Comparison of ENCODE assay signal across 9 cellular contexts in the genomic region with DNA sequence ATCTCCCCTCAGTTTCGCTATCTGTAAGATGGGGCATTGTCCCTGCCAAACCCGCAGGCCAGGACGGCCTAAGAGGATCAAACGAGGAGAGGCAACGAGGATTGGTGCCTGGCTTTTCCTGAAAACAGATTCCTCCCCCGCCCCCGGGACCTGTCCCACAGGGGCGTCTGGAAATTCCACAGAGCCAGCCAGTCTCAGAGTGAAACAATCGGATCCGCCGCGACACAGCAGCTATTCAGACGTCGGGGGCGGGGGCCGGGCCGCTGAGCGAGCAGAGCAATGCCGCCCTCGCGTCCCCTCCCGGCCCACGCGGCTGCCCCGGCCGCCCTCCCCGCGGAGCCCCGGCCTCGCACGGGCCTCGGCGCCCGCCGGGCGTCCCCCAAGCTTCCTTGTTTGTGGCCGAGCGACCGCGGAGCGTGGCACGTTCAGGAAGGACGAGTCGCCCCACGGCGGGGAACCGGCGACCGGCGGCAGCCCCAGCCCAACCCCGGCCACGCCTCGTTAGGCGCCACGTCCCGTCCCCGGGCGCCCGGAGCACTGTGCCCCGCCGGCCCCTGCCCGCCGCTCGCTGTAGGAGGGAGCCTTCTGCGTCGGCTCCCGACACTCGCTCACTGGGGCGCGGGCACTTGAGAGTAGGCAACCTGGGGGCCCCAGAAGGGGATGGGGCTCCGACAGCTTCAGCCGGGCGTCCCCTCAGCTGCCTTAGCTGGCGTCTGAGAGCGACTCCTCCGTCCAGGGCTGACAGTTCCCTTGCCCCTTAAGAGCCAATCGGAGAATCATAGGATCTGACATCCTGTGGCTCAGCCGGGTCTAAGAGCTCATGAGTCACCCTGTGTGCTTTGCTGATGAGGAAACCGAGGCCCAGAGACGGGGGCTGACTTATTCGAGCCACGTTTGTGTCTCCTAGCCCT. TPM values are rescaled to one million over a fixed set of nuclear protein-coding genes. Genes with fewer than 3 reads are reported as not detected.
DNase-seq lines count a peak whose midpoint lies in the region; ATAC-seq, FAIRE-seq and TF ChIP-seq lines count a peak whose summit lies in the region.
"Had no signal": no experiment of that assay in that cellular context is flagged by ENCODE, and none has a peak within 500 bp of the region (broad histone marks: within the 10 kb centered on the region; RNA-seq: fewer than 3 reads in every experiment).

No MANE protein-coding gene starts in this region.

- peak overlapping the region; percentile 76 to 87 (median 82) for H3K4me3 Mint-ChIP-seq in immature natural killer cell

- no peaks in the 10 kb centered on the region for H3K36me3 Mint-ChIP-seq in immature natural killer cell

- H3K27me3 ChIP-seq in WERI-Rb-1 (ENCODE audit: insufficient read depth, low read depth, severe bottlenecking) (no peaks in the 10 kb centered on the region), bronchial epithelial cell (ENCODE audit: control insufficient read depth, insufficient read depth, low read length) (no peaks in the 10 kb centered on the region)

- no peak overlapping the region for H3K27ac ChIP-seq in WERI-Rb-1

- DNase-seq in Daoy (ENCODE audit: low read depth), result peak; percentile 78
- DNase-seq in WERI-Rb-1, result peak; percentile 56
- peak; percentile 85 for DNase-seq in bronchial epithelial cell (ENCODE audit: low read depth)
- DNase-seq in immature natural killer cell, result peak; percentile 58 to 63 (median 60)
- DNase-seq in smooth muscle cell of the brain vasculature (ENCODE audit: low read depth, low spot score), result peak; percentile 45
- DNase-seq in NCI-H1092 (lab: John Stamatoyannopoulos, UW), result no peak

- no peak; the same call in 1 of the 2 replicates for TF ChIP-seq EP300 in Ishikawa (IDR thresholded peaks at IDR 0.05; ENCODE audit: borderline replicate concordance)

- peak overlapping the region; percentile 56 for H3K4me3 ChIP-seq in WERI-Rb-1 (ENCODE audit: low read depth, low read length)
- peak overlapping the region; percentile 41 for H3K4me3 ChIP-seq in bronchial epithelial cell (ENCODE audit: low read depth, low read length)

- no peak for ATAC-seq in HG02610 (IDR thresholded peaks at IDR 0.05; ENCODE audit: unreplicated experiment)

- H3K36me3 ChIP-seq in WERI-Rb-1 (no peaks in the 10 kb centered on the region), bronchial epithelial cell (ENCODE audit: control insufficient read depth, insufficient read depth, low read length) (no peaks in the 10 kb centered on the region)

- no peaks in the 10 kb centered on the region for H3K9me3 Mint-ChIP-seq in immature natural killer cell

- H3K27ac Mint-ChIP-seq in immature natural killer cell, result peak overlapping the region in 4 of 6 donors; percentile 35 to 73 (median 58)

- TF ChIP-seq CTCF in WERI-Rb-1 (IDR thresholded peaks at IDR 0.05; ENCODE audit: low read depth, low read length) (no peak), bronchial epithelial cell (IDR thresholded peaks at IDR 0.05; ENCODE audit: insufficient read depth, low read length, severe bottlenecking) (no peak)

- peaks cover 9 to 16% of the 10 kb centered on the region in 2 donors for H3K4me1 Mint-ChIP-seq in immature natural killer cell

- H3K9me3 ChIP-seq in WERI-Rb-1 (ENCODE audit: severe bottlenecking), result no peaks in the 10 kb centered on the region

- no peak for TF ChIP-seq RAD21 in Ishikawa (IDR thresholded peaks at IDR 0.05; ENCODE audit: low read depth)

- peaks cover 6 to 9% (median 7%) of the 10 kb centered on the region in 3 donors for H3K27me3 Mint-ChIP-seq in immature natural killer cell (ENCODE audit: low read depth in 3 of 3)

- FAIRE-seq in bronchial epithelial cell (lab: Jason Lieb, UNC), result no peak
- FAIRE-seq: TTC549 had no signal

TF ChIP-seq in Ishikawa, 13 proteins besides CTCF, POLR2A, EP300 and RAD21:
- TF ChIP-seq FOXM1 (IDR thresholded peaks at IDR 0.05; ENCODE audit: borderline replicate concordance, low read depth), result no peak
- peak; percentile 26; the same call in 1 of the 2 replicates for TF ChIP-seq YY1 (IDR thresholded peaks at IDR 0.05; ENCODE audit: low read depth)
- TF ChIP-seq, protein P1, sequence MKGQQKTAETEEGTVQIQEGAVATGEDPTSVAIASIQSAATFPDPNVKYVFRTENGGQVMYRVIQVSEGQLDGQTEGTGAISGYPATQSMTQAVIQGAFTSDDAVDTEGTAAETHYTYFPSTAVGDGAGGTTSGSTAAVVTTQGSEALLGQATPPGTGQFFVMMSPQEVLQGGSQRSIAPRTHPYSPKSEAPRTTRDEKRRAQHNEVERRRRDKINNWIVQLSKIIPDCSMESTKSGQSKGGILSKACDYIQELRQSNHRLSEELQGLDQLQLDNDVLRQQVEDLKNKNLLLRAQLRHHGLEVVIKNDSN (IDR thresholded peaks at IDR 0.05), result no peak
- peak; percentile 74 for TF ChIP-seq ZBTB7A (IDR thresholded peaks at IDR 0.05; ENCODE audit: low read depth)
- TF ChIP-seq TAF1 (IDR thresholded peaks at IDR 0.05; ENCODE audit: low read depth), result no peak; the same call in 1 of the 2 replicates
- peak; percentile 58 for TF ChIP-seq TCF12 (IDR thresholded peaks at IDR 0.05; ENCODE audit: low read depth)
- no peak for TF ChIP-seq CREB1 (IDR thresholded peaks at IDR 0.05; ENCODE audit: low read depth)
- 0 out of 2 replicates have a peak, but pooled peaks have one; percentile 5 for TF ChIP-seq CEBPB (IDR thresholded peaks at IDR 0.05)
- peak; percentile 70 for TF ChIP-seq TEAD4 (IDR thresholded peaks at IDR 0.05)
- 0 out of 2 replicates have a peak, but pooled peaks have one; percentile 16 for TF ChIP-seq NFIC (IDR thresholded peaks at IDR 0.05)
- TF ChIP-seq, protein P2, sequence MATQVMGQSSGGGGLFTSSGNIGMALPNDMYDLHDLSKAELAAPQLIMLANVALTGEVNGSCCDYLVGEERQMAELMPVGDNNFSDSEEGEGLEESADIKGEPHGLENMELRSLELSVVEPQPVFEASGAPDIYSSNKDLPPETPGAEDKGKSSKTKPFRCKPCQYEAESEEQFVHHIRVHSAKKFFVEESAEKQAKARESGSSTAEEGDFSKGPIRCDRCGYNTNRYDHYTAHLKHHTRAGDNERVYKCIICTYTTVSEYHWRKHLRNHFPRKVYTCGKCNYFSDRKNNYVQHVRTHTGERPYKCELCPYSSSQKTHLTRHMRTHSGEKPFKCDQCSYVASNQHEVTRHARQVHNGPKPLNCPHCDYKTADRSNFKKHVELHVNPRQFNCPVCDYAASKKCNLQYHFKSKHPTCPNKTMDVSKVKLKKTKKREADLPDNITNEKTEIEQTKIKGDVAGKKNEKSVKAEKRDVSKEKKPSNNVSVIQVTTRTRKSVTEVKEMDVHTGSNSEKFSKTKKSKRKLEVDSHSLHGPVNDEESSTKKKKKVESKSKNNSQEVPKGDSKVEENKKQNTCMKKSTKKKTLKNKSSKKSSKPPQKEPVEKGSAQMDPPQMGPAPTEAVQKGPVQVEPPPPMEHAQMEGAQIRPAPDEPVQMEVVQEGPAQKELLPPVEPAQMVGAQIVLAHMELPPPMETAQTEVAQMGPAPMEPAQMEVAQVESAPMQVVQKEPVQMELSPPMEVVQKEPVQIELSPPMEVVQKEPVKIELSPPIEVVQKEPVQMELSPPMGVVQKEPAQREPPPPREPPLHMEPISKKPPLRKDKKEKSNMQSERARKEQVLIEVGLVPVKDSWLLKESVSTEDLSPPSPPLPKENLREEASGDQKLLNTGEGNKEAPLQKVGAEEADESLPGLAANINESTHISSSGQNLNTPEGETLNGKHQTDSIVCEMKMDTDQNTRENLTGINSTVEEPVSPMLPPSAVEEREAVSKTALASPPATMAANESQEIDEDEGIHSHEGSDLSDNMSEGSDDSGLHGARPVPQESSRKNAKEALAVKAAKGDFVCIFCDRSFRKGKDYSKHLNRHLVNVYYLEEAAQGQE (IDR thresholded peaks at IDR 0.05; ENCODE audit: low read depth), result no peak
- TF ChIP-seq, protein P3, sequence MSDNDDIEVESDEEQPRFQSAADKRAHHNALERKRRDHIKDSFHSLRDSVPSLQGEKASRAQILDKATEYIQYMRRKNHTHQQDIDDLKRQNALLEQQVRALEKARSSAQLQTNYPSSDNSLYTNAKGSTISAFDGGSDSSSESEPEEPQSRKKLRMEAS (IDR thresholded peaks at IDR 0.05), result peak; percentile 52; the same call in 1 of the 2 replicates
- TF ChIP-seq EGR1 (IDR thresholded peaks at IDR 0.05), result peak; percentile 62

RNA-seq across cellular contexts. Expression of a gene that starts 29.7 kb away (rescaled TPM):
- 3.2 TPM in 1 of 2 replicates, not detected in the other for total RNA-seq in Daoy (2014; rRNA removed; shearing (Covaris generic))
- total RNA-seq in bronchial epithelial cell, result not detected in 2 replicates
- polyA plus RNA-seq in immature natural killer cell, result 1 to 10 TPM in 2 of 3 donors, under 1 TPM in 1; 0.77 to 3.6 (median 2.0) TPM

RNA-seq across cellular contexts. Expression of a gene that starts 49.8 kb away (rescaled TPM):
- total RNA-seq in Daoy (2014; rRNA removed; shearing (Covaris generic)), result 0.29 TPM in 1 of 2 replicates, not detected in the other
- not detected in 2 replicates for total RNA-seq in bronchial epithelial cell
- 100 to 1,000 TPM; 149 to 338 (median 289) TPM for polyA plus RNA-seq in immature natural killer cell

RNA-seq across cellular contexts. Expression of a gene that starts 49.9 kb away (rescaled TPM):
- not detected in 2 replicates for total RNA-seq in Daoy (2014; rRNA removed; shearing (Covaris generic))
- not detected in 2 replicates for total RNA-seq in bronchial epithelial cell
- 100 to 1,000 TPM; 110 to 238 (median 131) TPM for polyA plus RNA-seq in immature natural killer cell
